Comparison of ENCODE assay signal across 13 cellular contexts in genomic region chr14:69664190-69664742, GRCh38. TPM values are rescaled to one million over a fixed set of nuclear protein-coding genes. Genes with fewer than 3 reads are reported as not detected.
DNase-seq lines count a peak whose midpoint lies in the region; ATAC-seq, FAIRE-seq and TF ChIP-seq lines count a peak whose summit lies in the region.
"Had no signal": no experiment of that assay in that cellular context is flagged by ENCODE, and none has a peak within 500 bp of the region (broad histone marks: within the 10 kb centered on the region; RNA-seq: fewer than 3 reads in every experiment).

No MANE protein-coding gene starts in this region.

- POLR2A ChIA-PET in OCI-LY7 (lab: Charles Lee) = interaction anchor here (0.7 to 2.3 kb wide), 3 partner anchors 16 to 57 kb away, joined by 4 to 6 read pairs (median 5); no protein-coding TSS in a partner anchor

- H3K4me2 ChIP-seq in OCI-LY7 (ENCODE audit: low read length) = peak overlapping the region; percentile 68
- H3K4me2 ChIP-seq in hepatocyte = no peak overlapping the region

- CTCF ChIA-PET in OCI-LY7 (lab: Charles Lee; ENCODE audit: unreplicated experiment) = no interaction called here

- H3K9me3 Mint-ChIP-seq in CD4-positive, CD25-positive, alpha-beta regulatory T cell = peaks cover 0 to 4% (median 1%) of the 10 kb centered on the region in 7 donors
- H3K9me3 Mint-ChIP-seq in endodermal cell = no peaks in the 10 kb centered on the region
- H3K9me3 Mint-ChIP-seq: central memory CD8-positive, alpha-beta T cell had no signal

- peak overlapping the region in 2 of 3 donors; percentile 60 to 76 for H3K27ac Mint-ChIP-seq in CD4-positive, CD25-positive, alpha-beta regulatory T cell
- H3K27ac Mint-ChIP-seq in endodermal cell = no peak overlapping the region

- H3K4me3 Mint-ChIP-seq in CD4-positive, CD25-positive, alpha-beta regulatory T cell = peak overlapping the region in 1 of 4 donors; percentile 4
- H3K4me3 Mint-ChIP-seq in endodermal cell = no peak overlapping the region
- H3K4me3 Mint-ChIP-seq: central memory CD8-positive, alpha-beta T cell had no signal

- TF ChIP-seq CTCF in OCI-LY7 (conservative IDR thresholded peaks at IDR 0.05; ENCODE audit: low read length) (no peak), hepatocyte (IDR thresholded peaks at IDR 0.05; ENCODE audit: poor library complexity) (no peak), endodermal cell (conservative IDR thresholded peaks at IDR 0.05) (no peak), pancreas (IDR thresholded peaks at IDR 0.05) (no peak)

- 94% methylated on average over 8 of the region's 8 CpGs for WGBS in hepatocyte (ENCODE audit: low lambda C conversion rate, missing lambda C conversion rate)
- WGBS in endodermal cell (ENCODE audit: insufficient coverage in 1 of 2, insufficient read length in 1 of 2), 2 experiments = 93 to 94% methylated on average over 7 to 8 of the region's 8 CpGs
- 91% methylated on average over 8 of the region's 8 CpGs for WGBS in pancreas, 2 donors

- no peak overlapping the region for H3K27ac ChIP-seq in CD4-positive, CD25-positive, alpha-beta regulatory T cell (ENCODE audit: insufficient read depth, low read length, poor library complexity, severe bottlenecking)
- H3K27ac ChIP-seq in OCI-LY7 (ENCODE audit: low read depth, low read length, poor library complexity, severe bottlenecking) (peak overlapping the region; percentile 50), hepatocyte (peak overlapping the region; percentile 29), skeletal muscle tissue (ENCODE audit: low read depth, low read length) (peak overlapping the region; percentile 57), endodermal cell (ENCODE audit: low read depth, low read length) (no peak overlapping the region), pancreas (peak overlapping the region in 2 of 4 donors; percentile 51 to 67)

- no peak overlapping the region for H3K9ac ChIP-seq in skeletal muscle tissue (ENCODE audit: low read depth in 1 of 3, low read length in 3 of 3)
- H3K9ac ChIP-seq in endodermal cell (ENCODE audit: extremely low read depth, low read length, poor library complexity, severe bottlenecking) = no peak overlapping the region

- no peak for ATAC-seq in CD4-positive, CD25-positive, alpha-beta regulatory T cell (ENCODE audit: low read depth in 2 of 2)
- ATAC-seq in pancreas (no peak), GM18502 (IDR thresholded peaks at IDR 0.05; ENCODE audit: poor library complexity, unreplicated experiment) (no peak)

- H3K27me3 Mint-ChIP-seq in CD4-positive, CD25-positive, alpha-beta regulatory T cell = peaks cover 4% of the 10 kb centered on the region
- no peaks in the 10 kb centered on the region for H3K27me3 Mint-ChIP-seq in endodermal cell (ENCODE audit: insufficient read depth)
- H3K27me3 Mint-ChIP-seq: central memory CD8-positive, alpha-beta T cell had no signal

- H4K20me1 ChIP-seq in OCI-LY7 (ENCODE audit: insufficient read depth, low read length) = peaks cover 57% of the 10 kb centered on the region
- peaks cover 18% of the 10 kb centered on the region for H4K20me1 ChIP-seq in hepatocyte (ENCODE audit: insufficient read depth, poor library complexity, severe bottlenecking)

- intact Hi-C loops in OCI-LY7 (cut with micrococcal nuclease; ENCODE audit: unreplicated experiment) (no loop called here), pancreas (cut with DNase I) (loop anchor here in 1 of 3 donors (10.0 kb wide), 1 partner anchor 51 kb away; no protein-coding TSS in a partner anchor)

- peaks cover 31% of the 10 kb centered on the region for H3K36me3 Mint-ChIP-seq in CD4-positive, CD25-positive, alpha-beta regulatory T cell
- no peaks in the 10 kb centered on the region for H3K36me3 Mint-ChIP-seq in endodermal cell (ENCODE audit: low read depth)

- H2AFZ ChIP-seq in OCI-LY7 (ENCODE audit: low read length) = no peak overlapping the region
- no peak overlapping the region for H2AFZ ChIP-seq in hepatocyte

- no peak for FAIRE-seq in pancreas (lab: Jason Lieb, UNC)

- no peaks in the 10 kb centered on the region for H3K27me3 ChIP-seq in CD4-positive, CD25-positive, alpha-beta regulatory T cell (ENCODE audit: control insufficient read depth, insufficient read depth, low read length)
- no peaks in the 10 kb centered on the region for H3K27me3 ChIP-seq in hepatocyte
- no peaks in the 10 kb centered on the region for H3K27me3 ChIP-seq in skeletal muscle tissue (ENCODE audit: control insufficient read depth in 3 of 3, insufficient read depth in 3 of 3, low read length in 3 of 3)
- H3K27me3 ChIP-seq in endodermal cell (ENCODE audit: control insufficient read depth, insufficient read depth, low read length, poor library complexity, severe bottlenecking) = no peaks in the 10 kb centered on the region
- no peaks in the 10 kb centered on the region for H3K27me3 ChIP-seq in pancreas
- H3K27me3 ChIP-seq: MG63 had no signal

- no peak overlapping the region for H3K4me3 ChIP-seq in CD4-positive, CD25-positive, alpha-beta regulatory T cell (ENCODE audit: low read depth, low read length)
- H3K4me3 ChIP-seq in OCI-LY7 (ENCODE audit: low read depth, low read length, poor library complexity, severe bottlenecking) = peak overlapping the region; percentile 22
- H3K4me3 ChIP-seq in hepatocyte = no peak overlapping the region
- no peak overlapping the region for H3K4me3 ChIP-seq in skeletal muscle tissue (ENCODE audit: low read length in 3 of 3)
- no peak overlapping the region for H3K4me3 ChIP-seq in endodermal cell (ENCODE audit: low read length)
- no peak overlapping the region for H3K4me3 ChIP-seq in pancreas
- H3K4me3 ChIP-seq: MG63 had no signal

- peaks cover 27 to 94% (median 77%) of the 10 kb centered on the region in 4 donors for H3K4me1 Mint-ChIP-seq in CD4-positive, CD25-positive, alpha-beta regulatory T cell
- peaks cover 42% of the 10 kb centered on the region for H3K4me1 Mint-ChIP-seq in endodermal cell

- no TSS peak for BruUV-seq in OCI-LY7 (replicated peaks; lab: Mats Ljungman, UMichigan)

- H3K9me3 ChIP-seq in CD4-positive, CD25-positive, alpha-beta regulatory T cell (ENCODE audit: control insufficient read depth in 2 of 2, low read length in 2 of 2) = no peaks in the 10 kb centered on the region
- H3K9me3 ChIP-seq in OCI-LY7 (ENCODE audit: low read length) = no peaks in the 10 kb centered on the region
- no peaks in the 10 kb centered on the region for H3K9me3 ChIP-seq in hepatocyte (ENCODE audit: low read depth)
- H3K9me3 ChIP-seq in skeletal muscle tissue (ENCODE audit: control insufficient read depth in 3 of 3, low read length in 3 of 3) = no peaks in the 10 kb centered on the region
- H3K9me3 ChIP-seq in endodermal cell (ENCODE audit: control insufficient read depth, low read length) = no peaks in the 10 kb centered on the region
- no peaks in the 10 kb centered on the region for H3K9me3 ChIP-seq in pancreas
- H3K9me3 ChIP-seq: MG63 had no signal

- no peaks in the 10 kb centered on the region for H3K9me2 ChIP-seq in OCI-LY7 (ENCODE audit: insufficient read depth, low read length)
- no peaks in the 10 kb centered on the region for H3K9me2 ChIP-seq in hepatocyte (replicated peaks; ENCODE audit: insufficient read depth)

- no peak for DNase-seq in CD4-positive, CD25-positive, alpha-beta regulatory T cell
- no peak for DNase-seq in OCI-LY7 (ENCODE audit: low spot score)
- no peak for DNase-seq in hepatocyte (ENCODE audit: low spot score)
- no peak for DNase-seq in endodermal cell
- DNase-seq in pancreas = no peak
- DNase-seq in NCI-H2196 (lab: John Stamatoyannopoulos, UW; ENCODE audit: unreplicated experiment) = no peak
- DNase-seq: activated gamma-delta T cell treated with Interleukin-2 at 50 U/mL for 16 hours, hypothalamus, mesenchymal stem cell, MG63 had no signal

- peaks cover 53% of the 10 kb centered on the region for H3K4me1 ChIP-seq in CD4-positive, CD25-positive, alpha-beta regulatory T cell (ENCODE audit: control insufficient read depth, insufficient read depth, low read length, poor library complexity, severe bottlenecking)
- H3K4me1 ChIP-seq in OCI-LY7 (ENCODE audit: insufficient read depth, low read length, poor library complexity, severe bottlenecking) (peaks cover 82% of the 10 kb centered on the region), hepatocyte (ENCODE audit: insufficient read depth) (peaks cover 68% of the 10 kb centered on the region), skeletal muscle tissue (ENCODE audit: control insufficient read depth in 3 of 3, insufficient read depth in 3 of 3, low read length in 3 of 3) (peaks cover 46 to 62% (median 54%) of the 10 kb centered on the region in 3 donors), endodermal cell (ENCODE audit: control insufficient read depth, insufficient read depth, low read length) (peaks cover 16% of the 10 kb centered on the region), pancreas (peaks cover 29 to 63% (median 39%) of the 10 kb centered on the region in 3 donors)

- H3K36me3 ChIP-seq in CD4-positive, CD25-positive, alpha-beta regulatory T cell (ENCODE audit: control insufficient read depth, insufficient read depth, low read length) = peaks cover 13% of the 10 kb centered on the region
- H3K36me3 ChIP-seq in OCI-LY7 (ENCODE audit: insufficient read depth, low read length) (peaks cover 69% of the 10 kb centered on the region), hepatocyte (replicated peaks; ENCODE audit: insufficient read depth, low read depth) (no peaks in the 10 kb centered on the region), skeletal muscle tissue (ENCODE audit: control insufficient read depth in 3 of 3, insufficient read depth in 3 of 3, low read length in 3 of 3) (peaks cover 4 to 11% (median 5%) of the 10 kb centered on the region in 3 donors), endodermal cell (ENCODE audit: control insufficient read depth, insufficient read depth, low read length) (peaks cover 6% of the 10 kb centered on the region), pancreas (peaks cover 0 to 3% (median 0%) of the 10 kb centered on the region in 3 donors)
- H3K36me3 ChIP-seq: MG63 had no signal

- H3K79me2 ChIP-seq in OCI-LY7 (ENCODE audit: insufficient read depth, low read depth, low read length) (peaks cover 97% of the 10 kb centered on the region), hepatocyte (peaks cover 84% of the 10 kb centered on the region)

RNA-seq across cellular contexts. Expression of gene SUSD6, which starts 52.9 kb away (rescaled TPM):
- total RNA-seq in CD4-positive, CD25-positive, alpha-beta regulatory T cell = 101 TPM
- 10 to 100 TPM in 1 of 4 donors, 1 to 10 TPM in 3; 7.7 to 15.2 (median 9.0) TPM for polyA plus RNA-seq in CD4-positive, CD25-positive, alpha-beta regulatory T cell
- 19.3 and 23.1 TPM in 2 replicates for total RNA-seq in OCI-LY7 (2014; rRNA removed; shearing (Covaris generic))
- 40.9 and 43.6 TPM in 2 replicates for total RNA-seq in OCI-LY7 (2022)
- total RNA-seq in hepatocyte = 16.2 and 28.4 TPM in 2 replicates
- 15.7 and 16.3 TPM in 2 replicates for polyA plus RNA-seq in hepatocyte
- 10.4 TPM for total RNA-seq in skeletal muscle tissue
- 1 to 10 TPM; 5.7 to 5.9 TPM for total RNA-seq in endodermal cell
- polyA plus RNA-seq in endodermal cell (2013, experiment 1 of 2) = 10.2 TPM
- 8.1 TPM for polyA plus RNA-seq in endodermal cell (2013, experiment 2 of 2)
- 10 to 100 TPM; 17.8 to 41.9 (median 22.8) TPM for total RNA-seq in pancreas
- polyA plus RNA-seq in pancreas = 10 to 100 TPM in 1 of 2 donors, 1 to 10 TPM in 1; 8.9 to 12.2 TPM

Comparison
In these comparisons a context has a peak if more than half of its experiments do, and no peak if none do; other contexts are left out.
1. H3K27ac ChIP-seq: peak in OCI-LY7 (single experiment), hepatocyte (single experiment) and skeletal muscle tissue (single experiment); none in CD4-positive, CD25-positive, alpha-beta regulatory T cell (single experiment) and endodermal cell (single experiment).